21 cellular contexts compared by ENCODE assay signal in genomic region chr9:8114826-8115225, GRCh38.
"Had no signal": no experiment of that assay in that cellular context is flagged by ENCODE, and none has a peak within 500 bp of the region (broad histone marks: within the 10 kb centered on the region; RNA-seq: fewer than 3 reads in every experiment).

No MANE protein-coding gene starts in this region.

- DNase-seq: effector memory CD8-positive, alpha-beta T cell; gastrocnemius medialis; left cardiac atrium; left ventricle myocardium inferior; lower lobe of right lung; occipital lobe; pancreas; right cardiac atrium; small intestine; stimulated activated CD4-positive, alpha-beta T cell treated with anti-CD3 and anti-CD28 coated beads, Interleukin-12 subunit alpha, Interleukin-12 subunit beta, amount 100 ng/mL, for 4 hours; thyroid gland had no signal

- FAIRE-seq: keratinocyte, pancreas, small intestine, urothelium cell line had no signal

- H3K36me3 Mint-ChIP-seq: memory B cell, mesothelial cell of epicardium, type B pancreatic cell had no signal

- H3K36me3 ChIP-seq: esophagus muscularis mucosa, gastrocnemius medialis, left ventricle myocardium inferior, lower lobe of right lung, pancreas, suprapubic skin, thyroid gland had no signal

- H3K9me3 ChIP-seq: esophagus muscularis mucosa, gastrocnemius medialis, left ventricle myocardium inferior, lower lobe of right lung, pancreas, suprapubic skin, thyroid gland had no signal

- H3K4me3 ChIP-seq: esophagus muscularis mucosa, gastrocnemius medialis, left ventricle myocardium inferior, lower lobe of right lung, pancreas, suprapubic skin, thyroid gland had no signal

- ATAC-seq: effector memory CD8-positive, alpha-beta T cell; gastrocnemius medialis; left cardiac atrium; lower lobe of right lung; pancreas; right cardiac atrium had no signal

- H3K27me3 Mint-ChIP-seq: effector memory CD8-positive, alpha-beta T cell; memory B cell had no signal

- H3K27ac ChIP-seq: epithelial cell of prostate, esophagus muscularis mucosa, gastrocnemius medialis, left ventricle myocardium inferior, lower lobe of right lung, pancreas, suprapubic skin, thyroid gland had no signal

- H3K4me1 ChIP-seq: esophagus muscularis mucosa, gastrocnemius medialis, left ventricle myocardium inferior, lower lobe of right lung, suprapubic skin, thyroid gland had no signal

- H3K9me3 Mint-ChIP-seq: effector memory CD8-positive, alpha-beta T cell; nephron had no signal

- H3K4me1 Mint-ChIP-seq: mesothelial cell of epicardium, nephron had no signal

- H3K27ac Mint-ChIP-seq: memory B cell, mesothelial cell of epicardium, nephron, progenitor cell of endocrine pancreas, type B pancreatic cell had no signal

- H3K4me3 Mint-ChIP-seq: effector memory CD8-positive, alpha-beta T cell; memory B cell; mesothelial cell of epicardium; nephron; type B pancreatic cell had no signal
